ENCODE assay signal across 1 cellular context in genomic region chr9:121121582-121122087, GRCh38.
TF ChIP-seq lines count a peak whose summit lies in the region.

No MANE protein-coding gene starts in this region.

TF ChIP-seq in HCT116, 20 proteins besides CTCF, POLR2A, EP300 and RAD21 (continued from another document):
- TF ChIP-seq, protein P1, sequence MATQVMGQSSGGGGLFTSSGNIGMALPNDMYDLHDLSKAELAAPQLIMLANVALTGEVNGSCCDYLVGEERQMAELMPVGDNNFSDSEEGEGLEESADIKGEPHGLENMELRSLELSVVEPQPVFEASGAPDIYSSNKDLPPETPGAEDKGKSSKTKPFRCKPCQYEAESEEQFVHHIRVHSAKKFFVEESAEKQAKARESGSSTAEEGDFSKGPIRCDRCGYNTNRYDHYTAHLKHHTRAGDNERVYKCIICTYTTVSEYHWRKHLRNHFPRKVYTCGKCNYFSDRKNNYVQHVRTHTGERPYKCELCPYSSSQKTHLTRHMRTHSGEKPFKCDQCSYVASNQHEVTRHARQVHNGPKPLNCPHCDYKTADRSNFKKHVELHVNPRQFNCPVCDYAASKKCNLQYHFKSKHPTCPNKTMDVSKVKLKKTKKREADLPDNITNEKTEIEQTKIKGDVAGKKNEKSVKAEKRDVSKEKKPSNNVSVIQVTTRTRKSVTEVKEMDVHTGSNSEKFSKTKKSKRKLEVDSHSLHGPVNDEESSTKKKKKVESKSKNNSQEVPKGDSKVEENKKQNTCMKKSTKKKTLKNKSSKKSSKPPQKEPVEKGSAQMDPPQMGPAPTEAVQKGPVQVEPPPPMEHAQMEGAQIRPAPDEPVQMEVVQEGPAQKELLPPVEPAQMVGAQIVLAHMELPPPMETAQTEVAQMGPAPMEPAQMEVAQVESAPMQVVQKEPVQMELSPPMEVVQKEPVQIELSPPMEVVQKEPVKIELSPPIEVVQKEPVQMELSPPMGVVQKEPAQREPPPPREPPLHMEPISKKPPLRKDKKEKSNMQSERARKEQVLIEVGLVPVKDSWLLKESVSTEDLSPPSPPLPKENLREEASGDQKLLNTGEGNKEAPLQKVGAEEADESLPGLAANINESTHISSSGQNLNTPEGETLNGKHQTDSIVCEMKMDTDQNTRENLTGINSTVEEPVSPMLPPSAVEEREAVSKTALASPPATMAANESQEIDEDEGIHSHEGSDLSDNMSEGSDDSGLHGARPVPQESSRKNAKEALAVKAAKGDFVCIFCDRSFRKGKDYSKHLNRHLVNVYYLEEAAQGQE (IDR thresholded peaks at IDR 0.05; ENCODE audit: low read depth), result no peak
- TF ChIP-seq ZNF274 (IDR thresholded peaks at IDR 0.05; ENCODE audit: low read depth, low read length), result no peak
- TF ChIP-seq FOSL1 (IDR thresholded peaks at IDR 0.05; ENCODE audit: low read depth), result no peak
